ENCODE assay signal across 31 cellular contexts in the genomic region with DNA sequence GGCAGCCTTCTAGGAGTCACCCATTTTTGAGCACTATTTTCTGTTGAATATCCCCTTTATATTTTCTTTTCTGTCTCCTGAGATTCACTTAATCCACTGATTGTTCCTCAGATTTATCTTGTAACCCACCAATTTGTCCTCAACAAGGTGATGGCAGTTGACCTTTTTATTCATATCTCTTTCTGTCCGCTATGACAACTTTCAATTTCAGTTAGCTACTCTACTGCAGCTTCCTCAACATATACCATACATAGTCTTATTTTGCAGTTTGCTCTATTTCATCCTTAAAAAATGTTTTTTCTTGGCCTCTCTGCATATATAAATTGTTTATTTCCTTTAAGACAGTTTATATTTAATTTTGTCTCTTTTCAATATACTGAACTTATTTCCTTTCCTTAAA.
"Had no signal": no experiment of that assay in that cellular context is flagged by ENCODE, and none has a peak within 500 bp of the region (broad histone marks: within the 10 kb centered on the region; RNA-seq: fewer than 3 reads in every experiment).

No MANE protein-coding gene starts in this region.

- H3K9me3 ChIP-seq: adrenal gland, body of pancreas, esophagus muscularis mucosa, gastrocnemius medialis, heart right ventricle had no signal

- H3K4me3 ChIP-seq: adrenal gland, body of pancreas, esophagus muscularis mucosa, gastrocnemius medialis, heart right ventricle had no signal

- ATAC-seq: activated CD4-positive, alpha-beta T cell treated with anti-CD3 and anti-CD28 coated beads for 36 hours; activated CD4-positive, CD25-positive, alpha-beta regulatory T cell treated with anti-CD3 and anti-CD28 coated beads, Interleukin-2, amount 50 U/mL, for 24 hours; activated CD8-positive, alpha-beta memory T cell treated with anti-CD3 and anti-CD28 coated beads, Interleukin-2, amount 10 ng/mL, durations not matched to agents 7 days and 5 days; activated CD8-positive, alpha-beta T cell treated with anti-CD3 and anti-CD28 coated beads, Interleukin-2, amount 10 ng/mL, durations not matched to agents 7 days and 5 days; activated naive CD8-positive, alpha-beta T cell treated with anti-CD3 and anti-CD28 coated beads, Interleukin-2, amount 50 U/mL, for 24 hours; body of pancreas; effector memory CD8-positive, alpha-beta T cell; foreskin keratinocyte; gastrocnemius medialis; heart right ventricle; T-helper 17 cell had no signal

- DNase-seq: activated B cell treated with CpG ODN at 0.5 μM for 24 hours; activated CD4-positive, alpha-beta memory T cell treated with anti-CD3 and anti-CD28 coated beads for 36 hours; activated CD4-positive, alpha-beta T cell treated with anti-CD3 and anti-CD28 coated beads for 36 hours; activated CD4-positive, alpha-beta T cell treated with anti-CD3 and anti-CD28 coated beads, Interleukin-2, amount 10 ng/mL, durations not matched to agents 24 days and 14 days; activated CD8-positive, alpha-beta memory T cell treated with anti-CD3 and anti-CD28 coated beads, Interleukin-2, amount 10 ng/mL, durations not matched to agents 7 days and 5 days; activated CD8-positive, alpha-beta memory T cell treated with anti-CD3 and anti-CD28 coated beads, Interleukin-2, amount 50 U/mL, for 4 hours; activated CD8-positive, alpha-beta T cell treated with anti-CD3 and anti-CD28 coated beads, Interleukin-2, amount 10 ng/mL, durations not matched to agents 7 days and 5 days; activated effector memory CD4-positive, alpha-beta T cell treated with anti-CD3 and anti-CD28 coated beads, Interleukin-2, amount 50 U/mL, for 16 hours; activated naive CD4-positive, alpha-beta T cell treated with anti-CD3 and anti-CD28 coated beads for 36 hours; activated naive CD8-positive, alpha-beta T cell treated with anti-CD3 and anti-CD28 coated beads for 36 hours; activated naive CD8-positive, alpha-beta T cell treated with anti-CD3 and anti-CD28 coated beads, Interleukin-2, amount 50 U/mL, for 24 hours; activated T-cell treated with anti-CD3 and anti-CD28 coated beads, Interleukin-2, amount 50 U/mL, for 1 hour; activated T-cell treated with anti-CD3 and anti-CD28 coated beads, Interleukin-2, amount 50 U/mL, for 48 hours; adrenal gland; amygdala; aorta; body of pancreas; caudate nucleus; cortex of kidney; dermis blood vessel endothelial cell; effector CD4-positive, alpha-beta T cell; effector memory CD8-positive, alpha-beta T cell; erythroblast; foreskin keratinocyte; gastrocnemius medialis; heart right ventricle; T-helper 17 cell; T1000; WERI-Rb-1 had no signal

- H3K4me1 ChIP-seq: adrenal gland, body of pancreas, foreskin keratinocyte, gastrocnemius medialis had no signal

- H3K27ac ChIP-seq: adrenal gland, body of pancreas, esophagus muscularis mucosa, foreskin keratinocyte, gastrocnemius medialis, heart right ventricle, WERI-Rb-1 had no signal

- H3K27me3 ChIP-seq: adrenal gland, body of pancreas, esophagus muscularis mucosa, foreskin keratinocyte, gastrocnemius medialis, heart right ventricle had no signal

- H3K36me3 ChIP-seq: adrenal gland, esophagus muscularis mucosa, gastrocnemius medialis, heart right ventricle, WERI-Rb-1 had no signal
